1 cellular context compared by ENCODE assay signal in genomic region chrX:150934453-150934852, GRCh38.
TF ChIP-seq lines count a peak whose summit lies in the region.

No MANE protein-coding gene starts in this region.

TF ChIP-seq in IMR-90, 13 proteins besides CTCF, POLR2A, EP300 and RAD21 (continued from another document):
- no peak for TF ChIP-seq RCOR1 (IDR thresholded peaks at IDR 0.05; ENCODE audit: insufficient replicate concordance, low read length)
- TF ChIP-seq BHLHE40 (IDR thresholded peaks at IDR 0.05; ENCODE audit: low read depth, low read length): no peak
- TF ChIP-seq MXI1 (IDR thresholded peaks at IDR 0.05; ENCODE audit: borderline replicate concordance, low read depth, low read length): no peak
- TF ChIP-seq USF2 (IDR thresholded peaks at IDR 0.05; ENCODE audit: low read depth, low read length): no peak; the same call in 1 of the 2 replicates
TF ChIP-seq in IMR-90: peak in this region for 0.
